In genomic region chr17:68509151-68510057, GRCh38 we compare ENCODE assay signal across 1 cellular context.
TF ChIP-seq lines count a peak whose summit lies in the region.

No MANE protein-coding gene starts in this region.

TF ChIP-seq in HepG2, 621 proteins besides CTCF, POLR2A, EP300 and RAD21 (continued from another document and continues in another):
- TF ChIP-seq TAF1 (CRISPR knock-in tag; IDR thresholded peaks at IDR 0.05) (0 out of 2 replicates have a peak, but pooled peaks have one; percentile 22), ZNF883 (CRISPR knock-in tag; IDR thresholded peaks at IDR 0.05; ENCODE audit: not compliant biosample characterization) (no peak), NFKBIZ (CRISPR knock-in tag; IDR thresholded peaks at IDR 0.05) (no peak), MYC (CRISPR knock-in tag; IDR thresholded peaks at IDR 0.05; ENCODE audit: borderline replicate concordance) (peak; percentile 59; the same call in 1 of the 2 replicates), RERE (CRISPR knock-in tag; IDR thresholded peaks at IDR 0.05; ENCODE audit: low read depth) (no peak), SP2 (CRISPR knock-in tag; IDR thresholded peaks at IDR 0.05) (no peak), ZNF746 (CRISPR knock-in tag; IDR thresholded peaks at IDR 0.05) (no peak), ZFP82 (CRISPR knock-in tag; IDR thresholded peaks at IDR 0.05; ENCODE audit: borderline replicate concordance) (no peak), ZNF782 (CRISPR knock-in tag; IDR thresholded peaks at IDR 0.05; ENCODE audit: borderline replicate concordance) (no peak), IRF2 (CRISPR knock-in tag; IDR thresholded peaks at IDR 0.05) (no peak; the same call in 1 of the 2 replicates), REPIN1 (CRISPR knock-in tag; IDR thresholded peaks at IDR 0.05; ENCODE audit: borderline replicate concordance, low read depth) (no peak), MXI1 (IDR thresholded peaks at IDR 0.05; ENCODE audit: borderline replicate concordance, low read depth, low read length) (peak; percentile 44; the same call in 1 of the 3 replicates), YEATS2 (CRISPR knock-in tag; IDR thresholded peaks at IDR 0.05; ENCODE audit: borderline replicate concordance) (peak; percentile 13; the same call in 1 of the 2 replicates), SNAPC5 (CRISPR knock-in tag; IDR thresholded peaks at IDR 0.05; ENCODE audit: borderline replicate concordance) (no peak), JUN (CRISPR knock-in tag; IDR thresholded peaks at IDR 0.05) (no peak), KDM6A (CRISPR knock-in tag; IDR thresholded peaks at IDR 0.05; ENCODE audit: low read depth) (peak; percentile 46; the same call in 1 of the 2 replicates), GMEB1 (CRISPR knock-in tag; IDR thresholded peaks at IDR 0.05; ENCODE audit: borderline replicate concordance) (no peak), ZNF776 (CRISPR knock-in tag; IDR thresholded peaks at IDR 0.05) (no peak), KAT7 (CRISPR knock-in tag; IDR thresholded peaks at IDR 0.05; ENCODE audit: borderline replicate concordance) (peak; percentile 79; the same call in 1 of the 2 replicates), TCF7L2 (IDR thresholded peaks at IDR 0.05; ENCODE audit: low read depth, low read length) (no peak), DRAP1 (CRISPR knock-in tag; IDR thresholded peaks at IDR 0.05) (0 out of 2 replicates have a peak, but pooled peaks have one; percentile 63), MED13 (CRISPR knock-in tag; IDR thresholded peaks at IDR 0.05) (no peak), ZNF75D (CRISPR knock-in tag; IDR thresholded peaks at IDR 0.05; ENCODE audit: borderline replicate concordance) (no peak), ZFYVE20 (CRISPR knock-in tag; IDR thresholded peaks at IDR 0.05; ENCODE audit: borderline replicate concordance, low read depth) (no peak), ARID5B (CRISPR knock-in tag; IDR thresholded peaks at IDR 0.05) (peak; percentile 61; the same call in 1 of the 2 replicates), ZNF12 (CRISPR knock-in tag; IDR thresholded peaks at IDR 0.05) (no peak), GLI4 (CRISPR knock-in tag; IDR thresholded peaks at IDR 0.05; ENCODE audit: borderline replicate concordance) (no peak), ZNF614 (CRISPR knock-in tag; IDR thresholded peaks at IDR 0.05; ENCODE audit: borderline replicate concordance) (0 out of 2 replicates have a peak, but pooled peaks have one; percentile 27), RNF219 (CRISPR knock-in tag; IDR thresholded peaks at IDR 0.05) (no peak), ZNF136 (CRISPR knock-in tag; IDR thresholded peaks at IDR 0.05; ENCODE audit: low read depth) (no peak), ZNF7 (CRISPR knock-in tag; IDR thresholded peaks at IDR 0.05) (no peak), FOSL2 (CRISPR knock-in tag; IDR thresholded peaks at IDR 0.05) (0 out of 2 replicates have a peak, but pooled peaks have one; percentile 11), ZSCAN5A (CRISPR knock-in tag; IDR thresholded peaks at IDR 0.05; ENCODE audit: borderline replicate concordance) (no peak), CHD2 (IDR thresholded peaks at IDR 0.05; ENCODE audit: low read depth, low read length) (no peak), HNF1B (CRISPR knock-in tag; IDR thresholded peaks at IDR 0.05) (peak; percentile 30; the same call in 1 of the 2 replicates), ZNF512 (CRISPR knock-in tag; IDR thresholded peaks at IDR 0.05) (no peak), ZNF451 (CRISPR knock-in tag; IDR thresholded peaks at IDR 0.05) (no peak; the same call in 1 of the 2 replicates), ZNF431 (CRISPR knock-in tag; IDR thresholded peaks at IDR 0.05; ENCODE audit: borderline replicate concordance, low read depth) (0 out of 2 replicates have a peak, but pooled peaks have one; percentile 33), ZNF30 (CRISPR knock-in tag; IDR thresholded peaks at IDR 0.05) (no peak), MEF2D (CRISPR knock-in tag; IDR thresholded peaks at IDR 0.05) (no peak), ZNF607 (CRISPR knock-in tag; IDR thresholded peaks at IDR 0.05; ENCODE audit: borderline replicate concordance) (no peak), SAFB2 (CRISPR knock-in tag; IDR thresholded peaks at IDR 0.05; ENCODE audit: borderline replicate concordance, low read depth) (no peak; the same call in 1 of the 2 replicates), WIZ (CRISPR knock-in tag; IDR thresholded peaks at IDR 0.05) (no peak), ZNF577 (CRISPR knock-in tag; IDR thresholded peaks at IDR 0.05; ENCODE audit: borderline replicate concordance, low read depth) (no peak), HOXA9 (CRISPR knock-in tag; IDR thresholded peaks at IDR 0.05; ENCODE audit: borderline replicate concordance) (no peak), ZNF101 (CRISPR knock-in tag; IDR thresholded peaks at IDR 0.05; ENCODE audit: borderline replicate concordance, low read depth) (no peak), RBM22 (optimal IDR thresholded peaks at IDR 0.05; ENCODE audit: low read length) (no peak), JARID2 (CRISPR knock-in tag; IDR thresholded peaks at IDR 0.05; ENCODE audit: insufficient replicate concordance) (no peak)
